In the genomic region with DNA sequence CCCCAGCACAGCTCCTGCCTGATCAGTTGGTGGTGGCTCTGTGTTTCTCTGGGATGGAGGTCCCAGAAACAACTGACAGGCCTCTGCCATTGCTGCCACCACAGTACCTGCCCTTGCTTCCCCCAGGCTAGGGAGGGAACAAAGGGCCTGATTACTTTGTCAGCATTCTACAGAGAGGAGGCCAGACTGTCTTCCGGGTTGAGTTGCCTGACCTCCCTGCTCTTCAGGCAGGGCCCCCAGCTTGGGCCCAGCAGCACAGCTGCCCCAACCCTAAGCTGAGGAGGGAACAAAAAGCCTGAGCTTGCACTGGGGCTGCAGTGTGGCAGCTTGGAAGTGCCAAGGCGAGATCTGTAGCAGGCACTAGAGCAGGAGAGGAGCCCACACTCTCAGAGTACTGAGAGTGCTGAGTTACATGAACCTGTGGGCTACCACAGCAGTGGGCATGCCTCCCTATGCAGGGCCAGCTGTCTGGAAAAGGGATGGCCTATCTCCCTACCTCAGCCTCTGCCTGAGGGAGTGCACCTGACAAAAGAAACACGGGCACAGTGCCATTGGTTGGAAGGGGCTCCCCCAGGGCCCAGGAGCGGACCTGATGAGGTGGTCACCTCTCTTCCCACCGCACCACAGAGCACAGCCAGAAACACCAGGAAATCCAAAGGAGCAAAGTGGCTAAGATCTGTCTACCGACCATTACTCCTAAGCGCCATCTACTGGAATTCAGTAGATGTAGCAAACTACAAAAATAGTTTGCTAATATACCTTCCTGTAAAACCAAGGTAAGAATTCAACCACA, we compare ENCODE assay signal across 8 cellular contexts. TPM values are rescaled to one million over a fixed set of nuclear protein-coding genes. Genes with fewer than 3 reads are reported as not detected.
DNase-seq lines count a peak whose midpoint lies in the region; ATAC-seq and TF ChIP-seq lines count a peak whose summit lies in the region.

No MANE protein-coding gene starts in this region.

- no peak for TF ChIP-seq POLR2A in IMR-90 (IDR thresholded peaks at IDR 0.05; ENCODE audit: low read depth, low read length)

- H3K79me1 ChIP-seq in IMR-90 (ENCODE audit: low read depth in 1 of 2, low read length in 2 of 2), result no peaks in the 10 kb centered on the region

- ATAC-seq in IMR-90 (ENCODE audit: low read depth) (peak; percentile 85), left lung (peak; percentile 90), HG02981 (IDR thresholded peaks at IDR 0.05; ENCODE audit: unreplicated experiment) (no peak), GM19351 (IDR thresholded peaks at IDR 0.05; ENCODE audit: unreplicated experiment) (no peak)

- peak overlapping the region; percentile 65 for H2AFZ ChIP-seq in IMR-90 (replicated peaks; ENCODE audit: low read length, poor library complexity)

- H3K18ac ChIP-seq in IMR-90 (ENCODE audit: low read depth, low read length), result no peak overlapping the region

- DNase-seq in NCI-H1436 (lab: John Stamatoyannopoulos, UW) (peak; percentile 1), NCI-H1436 treated with DMSO at 0.1 percent for 48 hours (lab: John Stamatoyannopoulos, UW) (no peak), IMR-90 (peak; percentile 34), left lung (no peak), NCI-H345 (lab: John Stamatoyannopoulos, UW) (no peak)

- intact Hi-C loops in IMR-90 (cut with micrococcal nuclease) (no loop called here), left lung (cut with DNase I) (no loop called here)

- H4K8ac ChIP-seq in IMR-90 (ENCODE audit: low read depth in 2 of 2, low read length in 2 of 2), result no peak overlapping the region

- H4K20me1 ChIP-seq in IMR-90 (ENCODE audit: insufficient read depth, low read length), result no peaks in the 10 kb centered on the region

- no peak overlapping the region for H3K23ac ChIP-seq in IMR-90 (ENCODE audit: low read depth, low read length)

- in situ Hi-C loops in IMR-90 (cut with MboI; ENCODE audit: low sequenced_read_pairs), result no loop called here

- H3K9ac ChIP-seq in IMR-90 (ENCODE audit: low read depth, low read length), result no peak overlapping the region

- TF ChIP-seq CTCF in IMR-90 (conservative IDR thresholded peaks at IDR 0.05; ENCODE audit: low read depth, low read length) (peak; percentile 62), WI38 (IDR thresholded peaks at IDR 0.05; ENCODE audit: low read depth, low read length) (peak; percentile 50), left lung (IDR thresholded peaks at IDR 0.05) (peak; percentile 43 to 47)

- H2AK5ac ChIP-seq in IMR-90 (ENCODE audit: low read depth, low read length), result no peak overlapping the region; the same call in 1 of the 2 replicates

- dilution Hi-C loops in IMR-90 (cut with HindIII; ENCODE audit: low sequenced_read_pairs, unreplicated experiment), result no loop called here

- no peak overlapping the region for H4K91ac ChIP-seq in IMR-90 (ENCODE audit: insufficient read depth, low read depth, low read length)

- H2BK20ac ChIP-seq in IMR-90 (ENCODE audit: low read depth, low read length), result no peak overlapping the region

- 57% methylated on average over 1 of the region's 7 CpGs; no CpG with 5 or more reads in 1 of the 2 experiments for WGBS in IMR-90 (ENCODE audit: extremely low coverage in 2 of 2, insufficient read length in 1 of 2), 2 experiments

- H2BK120ac ChIP-seq in IMR-90 (ENCODE audit: low read depth, low read length), result no peak overlapping the region

- H3K4me2 ChIP-seq in IMR-90 (ENCODE audit: low read depth, low read length), result no peak overlapping the region

- POLR2A ChIA-PET in IMR-90 (lab: Charles Lee; ENCODE audit: unreplicated experiment), result no interaction called here

- H3K36me3 ChIP-seq in IMR-90 (ENCODE audit: control insufficient read depth, insufficient read depth, low read length) (peaks cover 14% of the 10 kb centered on the region), left lung (peaks cover 0 to 24% of the 10 kb centered on the region in 2 donors)

- H3K4ac ChIP-seq in IMR-90 (ENCODE audit: low read depth, low read length), result no peak overlapping the region

- H3K4me1 ChIP-seq in IMR-90 (ENCODE audit: control insufficient read depth, insufficient read depth, low read length), result peaks cover 2% of the 10 kb centered on the region; the same call in 1 of the 2 replicates
- H3K4me1 ChIP-seq in left lung, result peaks cover 0 to 6% of the 10 kb centered on the region in 2 donors

- no TSS peak for BruUV-seq in IMR-90 (replicated peaks; lab: Mats Ljungman, UMichigan)

- no peak overlapping the region for H3K56ac ChIP-seq in IMR-90 (ENCODE audit: extremely low read depth, insufficient read depth, low read length)

- peak; percentile 50 for TF ChIP-seq RAD21 in IMR-90 (IDR thresholded peaks at IDR 0.05; ENCODE audit: low read length)

- H3K4me3 ChIP-seq in IMR-90 (ENCODE audit: insufficient read depth, low read depth, low read length), result no peak overlapping the region
- no peak overlapping the region for H3K4me3 ChIP-seq in WI38 (ENCODE audit: low read depth, low read length)
- no peak overlapping the region for H3K4me3 ChIP-seq in left lung

- H3K9me3 ChIP-seq in IMR-90 (ENCODE audit: control insufficient read depth, insufficient read depth, low read length) (no peaks in the 10 kb centered on the region), left lung (no peaks in the 10 kb centered on the region)

- peak overlapping the region; percentile 23 for H2AK9ac ChIP-seq in IMR-90 (replicated peaks; ENCODE audit: low read depth, low read length, poor library complexity)

- H2BK15ac ChIP-seq in IMR-90 (ENCODE audit: low read depth, low read length), result no peak overlapping the region

- H3K9me1 ChIP-seq in IMR-90 (ENCODE audit: insufficient read depth, low read length), result no peaks in the 10 kb centered on the region

- H3K27ac ChIP-seq in IMR-90 (ENCODE audit: insufficient read depth, low read length) (no peak overlapping the region), left lung (no peak overlapping the region)

- H2BK5ac ChIP-seq in IMR-90 (ENCODE audit: low read depth, low read length, poor library complexity, severe bottlenecking), result no peak overlapping the region

- H3K14ac ChIP-seq in IMR-90 (replicated peaks; ENCODE audit: low read depth, low read length), result no peak overlapping the region

- no peak overlapping the region for H4K5ac ChIP-seq in IMR-90 (ENCODE audit: low read depth, low read length)

- H3K27me3 ChIP-seq in IMR-90 (ENCODE audit: control insufficient read depth, insufficient read depth, low read length) (no peaks in the 10 kb centered on the region), left lung (no peaks in the 10 kb centered on the region)

- CTCF ChIA-PET in IMR-90 (lab: Yijun Ruan, JAX), result interaction anchor here (0.6 to 1.6 kb wide), 4 partner anchors 24 to 37 kb away, joined by 3 to 8 read pairs (median 4); a partner anchor contains a TSS

TF ChIP-seq in IMR-90, 13 proteins besides CTCF, POLR2A, EP300 and RAD21:
- TF ChIP-seq RCOR1 (IDR thresholded peaks at IDR 0.05; ENCODE audit: insufficient replicate concordance, low read length) (no peak), SMC3 (IDR thresholded peaks at IDR 0.05; ENCODE audit: low read depth, low read length) (peak; percentile 36; the same call in 1 of the 2 replicates)

RNA-seq across cellular contexts. Expression of a gene that starts 24.4 kb away (rescaled TPM):
- total RNA-seq in IMR-90 (2012; rRNA removed) (13.3 and 16.1 TPM in 2 replicates), left lung (10 to 100 TPM in 1 of 2 donors, 1 to 10 TPM in 1; 6.3 to 10.5 TPM)
- polyA plus RNA-seq in IMR-90 (2012; rRNA removed), result 5.2 and 5.4 TPM in 2 replicates
- polyA plus RNA-seq in IMR-90 (2012; cell fraction: cytosol; rRNA removed), result 3.6 and 4.7 TPM in 2 replicates
- 2.5 TPM in 2 replicates for polyA plus RNA-seq in IMR-90 (2012; cell fraction: nucleus; rRNA removed; ENCODE audit: low replicate concordance)

RNA-seq across cellular contexts. Expression of a gene that starts 42.9 kb away (rescaled TPM):
- total RNA-seq in IMR-90 (2012; rRNA removed), result 9.3 and 15.3 TPM in 2 replicates
- polyA plus RNA-seq in IMR-90 (2012; rRNA removed), result 14.8 and 15.0 TPM in 2 replicates
- 2.3 and 4.2 TPM in 2 replicates for polyA plus RNA-seq in IMR-90 (2012; cell fraction: cytosol; rRNA removed)
- 2.4 and 16.6 TPM in 2 replicates for polyA plus RNA-seq in IMR-90 (2012; cell fraction: nucleus; rRNA removed; ENCODE audit: low replicate concordance)
- 10 to 100 TPM; 13.3 to 18.4 TPM for total RNA-seq in left lung

Comparison
In these comparisons a context has a peak if more than half of its experiments do, and no peak if none do; other contexts are left out.
1. DNase-seq: peak in NCI-H1436 (single experiment) and IMR-90 (single experiment); none in NCI-H1436 treated with DMSO at 0.1 percent for 48 hours (single experiment), left lung (0 of 2) and NCI-H345 (single experiment).
2. ATAC-seq: peak in IMR-90 (single experiment) and left lung (single experiment); none in HG02981 (single experiment) and GM19351 (single experiment).
3. Peak in every context shown above with its lines, with median percentiles within 50 percentile points of each other: CTCF ChIP-seq.